13 cellular contexts compared by ENCODE assay signal in the genomic region with DNA sequence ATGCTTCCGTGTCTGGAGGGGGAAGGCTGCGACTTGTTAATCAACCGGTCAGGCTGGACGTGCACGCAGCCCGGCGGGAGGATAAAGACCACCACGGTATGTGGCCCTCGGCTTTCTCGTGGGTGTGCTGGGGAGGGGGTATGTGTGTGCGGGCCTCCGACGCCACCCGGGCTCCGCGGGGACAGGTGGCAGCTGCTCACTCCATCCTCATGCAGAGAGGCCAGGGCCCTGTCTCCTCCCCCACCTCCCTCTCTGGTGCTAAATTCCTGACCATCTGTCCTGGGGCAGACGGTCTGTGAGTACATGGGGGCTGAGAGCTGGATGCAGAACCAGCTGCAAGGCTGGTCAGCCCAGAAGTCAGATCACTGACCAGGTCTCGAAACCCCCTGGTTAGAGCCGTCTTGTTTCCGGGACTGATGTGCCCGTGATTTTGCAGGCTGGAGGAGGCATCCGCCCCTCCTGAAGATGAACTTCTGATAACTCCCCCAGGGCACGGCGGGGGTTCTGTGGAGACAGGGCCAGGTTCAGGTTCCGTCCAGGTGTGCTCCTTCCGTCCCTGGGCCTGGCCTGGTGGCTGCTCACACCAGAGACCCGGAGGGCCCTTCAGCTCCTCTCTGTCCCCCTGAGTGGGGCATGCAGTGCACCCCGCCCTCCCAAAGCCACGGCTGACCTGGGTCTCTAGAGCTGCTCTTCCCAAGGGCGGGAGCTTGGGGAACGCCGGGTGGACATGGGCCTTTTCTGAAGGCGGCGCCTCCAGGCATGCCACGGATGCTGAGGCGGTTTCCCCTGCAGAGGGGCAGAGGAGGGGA.
"Had no signal": no experiment of that assay in that cellular context is flagged by ENCODE, and none has a peak within 500 bp of the region (broad histone marks: within the 10 kb centered on the region; RNA-seq: fewer than 3 reads in every experiment).

No MANE protein-coding gene starts in this region.

- ATAC-seq: left colon; right lobe of liver; stimulated activated naive B cell treated with anti-CD40 and anti-IgM and Interleukin-4, amounts not matched to agents 10 μg/mL and 1 μg/mL and 100 μg/mL, for 72 hours had no signal

- H3K4me1 ChIP-seq: esophagus muscularis mucosa, right lobe of liver had no signal

- H3K27me3 ChIP-seq: breast epithelium, esophagus muscularis mucosa, right lobe of liver had no signal

- H3K9me3 ChIP-seq: breast epithelium, esophagus muscularis mucosa, right lobe of liver, thoracic aorta had no signal

- DNase-seq: activated CD4-positive, alpha-beta T cell treated with anti-CD3 and anti-CD28 coated beads, Interleukin-2, amount 50 U/mL, for 48 hours; activated naive CD4-positive, alpha-beta T cell treated with anti-CD3 and anti-CD28 coated beads, Interleukin-2, amount 10 ng/mL, durations not matched to agents 7 days and 5 days; cerebellar nuclear complex; effector CD8-positive, alpha-beta T cell; mammary epithelial cell; midbrain; right lobe of liver; stimulated activated naive B cell treated with anti-CD40 and anti-IgM and Interleukin-4, amounts not matched to agents 10 μg/mL and 1 μg/mL and 100 μg/mL, for 72 hours; T-helper 2 cell had no signal

- H3K4me3 ChIP-seq: breast epithelium, esophagus muscularis mucosa, right lobe of liver, thoracic aorta had no signal

- H3K36me3 ChIP-seq: breast epithelium, esophagus muscularis mucosa, right lobe of liver, thoracic aorta had no signal

- H3K27ac ChIP-seq: breast epithelium, esophagus muscularis mucosa, right lobe of liver, thoracic aorta had no signal
